12 cellular contexts compared by ENCODE assay signal in genomic region chr17:3802461-3803307, GRCh38. TPM values are rescaled to one million over a fixed set of nuclear protein-coding genes. Genes with fewer than 3 reads are reported as not detected.
A peak's percentile ranks its signal among the peaks of the same experiment; 100 is the strongest.
DNase-seq lines count a peak whose midpoint lies in the region; ATAC-seq and TF ChIP-seq lines count a peak whose summit lies in the region.
"Had no signal": no experiment of that assay in that cellular context is flagged by ENCODE, and none has a peak within 500 bp of the region (broad histone marks: within the 10 kb centered on the region; RNA-seq: fewer than 3 reads in every experiment).

No MANE protein-coding gene starts in this region.

- no peak overlapping the region for H2AFZ ChIP-seq in DND-41 (ENCODE audit: low read depth, low read length)
- H2AFZ ChIP-seq in PC-9, result no peak overlapping the region

- H3K9ac ChIP-seq in DND-41 (ENCODE audit: low read depth, low read length), result no peak overlapping the region

- POLR2A ChIA-PET in PC-9 (lab: Charles Lee; ENCODE audit: unreplicated experiment), result no interaction called here

- intact Hi-C loops in Right ventricle myocardium superior (cut with DNase I) (no loop called here), PC-9 (cut with micrococcal nuclease; ENCODE audit: unreplicated experiment) (no loop called here)

- H3K4me1 ChIP-seq in DND-41 (ENCODE audit: insufficient read depth, low read length), result peaks cover 13% of the 10 kb centered on the region
- 0 out of 2 replicates have a peak, but pooled peaks cover 4% of the 10 kb centered on the region for H3K4me1 ChIP-seq in PC-9 (replicated peaks; ENCODE audit: insufficient read depth)
- H3K4me1 ChIP-seq: HAP-1 had no signal

- H3K36me3 ChIP-seq in DND-41 (ENCODE audit: insufficient read depth, low read length), result peaks cover 16% of the 10 kb centered on the region
- no peaks in the 10 kb centered on the region for H3K36me3 ChIP-seq in PC-9 (ENCODE audit: low read depth)

- H3K27me3 Mint-ChIP-seq in T-helper 17 cell, result no peaks in the 10 kb centered on the region
- H3K27me3 Mint-ChIP-seq: naive thymus-derived CD8-positive, alpha-beta T cell; stimulated activated naive CD8-positive, alpha-beta T cell treated with anti-CD3 and anti-CD28 coated beads, Interleukin-15, Interleukin-2, amounts not matched to agents 100 ng/mL and 50 ng/mL, for 24 hours had no signal

- no TSS peak for BruUV-seq in PC-9 (replicated peaks; lab: Mats Ljungman, UMichigan)

- DNase-seq in DND-41, result no peak
- no peak for DNase-seq in T-helper 17 cell
- DNase-seq in Right ventricle myocardium superior, result no peak
- peak; percentile 87 for DNase-seq in renal cortical epithelial cell (ENCODE audit: low read depth)
- no peak for DNase-seq in germinal center (ENCODE audit: low spot score)
- no peak for DNase-seq in PC-9
- no peak for DNase-seq in activated gamma-delta T cell (lab: John Stamatoyannopoulos, UW)
- DNase-seq in hippocampal formation (lab: John Stamatoyannopoulos, UW), result no peak
- DNase-seq: naive thymus-derived CD8-positive, alpha-beta T cell; NCI-H1092 had no signal

- H3K4me3 ChIP-seq in DND-41 (ENCODE audit: low read depth in 1 of 2, low read length in 2 of 2) (no peak overlapping the region), PC-9 (no peak overlapping the region)
- H3K4me3 ChIP-seq: HAP-1 had no signal

- H3K27ac Mint-ChIP-seq in T-helper 17 cell, result peak overlapping the region; percentile 75
- H3K27ac Mint-ChIP-seq: stimulated activated naive CD8-positive, alpha-beta T cell treated with anti-CD3 and anti-CD28 coated beads, Interleukin-15, Interleukin-2, amounts not matched to agents 100 ng/mL and 50 ng/mL, for 24 hours had no signal

- H3K9me2 ChIP-seq in PC-9 (ENCODE audit: insufficient read depth), result no peaks in the 10 kb centered on the region

- H3K27ac ChIP-seq in DND-41 (ENCODE audit: low read length) (peak overlapping the region; percentile 0; the same call in 1 of the 2 replicates), PC-9 (no peak overlapping the region)

- H3K79me2 ChIP-seq in DND-41 (ENCODE audit: insufficient read depth, low read length) (no peaks in the 10 kb centered on the region), PC-9 (ENCODE audit: low read depth) (no peaks in the 10 kb centered on the region)

- H3K27me3 ChIP-seq in DND-41 (ENCODE audit: insufficient read depth, low read length, poor library complexity), result no peaks in the 10 kb centered on the region
- no peaks in the 10 kb centered on the region for H3K27me3 ChIP-seq in PC-9 (ENCODE audit: insufficient read depth, low read depth)

- peaks cover 9% of the 10 kb centered on the region for H3K4me1 Mint-ChIP-seq in T-helper 17 cell

- no peak overlapping the region for H3K4me2 ChIP-seq in DND-41 (ENCODE audit: insufficient read depth, low read length)
- H3K4me2 ChIP-seq in PC-9, result no peak overlapping the region

- ATAC-seq in DND-41 (ENCODE audit: insufficient read depth, low read depth), result no peak
- ATAC-seq in T-helper 17 cell, result no peak
- peak; percentile 54 for ATAC-seq in Right ventricle myocardium superior (ENCODE audit: poor library complexity)
- ATAC-seq: naive thymus-derived CD8-positive, alpha-beta T cell had no signal

- H3K9me3 ChIP-seq in DND-41 (ENCODE audit: insufficient read depth, low read length, severe bottlenecking), result no peaks in the 10 kb centered on the region
- no peaks in the 10 kb centered on the region for H3K9me3 ChIP-seq in T-helper 17 cell (ENCODE audit: control insufficient read depth, low read length, poor library complexity, severe bottlenecking)
- no peaks in the 10 kb centered on the region for H3K9me3 ChIP-seq in PC-9 (ENCODE audit: insufficient read depth, low read depth)
- H3K9me3 ChIP-seq: HAP-1 had no signal

- H3F3A ChIP-seq in PC-9 (ENCODE audit: insufficient read depth, low read depth), result no peaks in the 10 kb centered on the region; the same call in 1 of the 2 replicates

- H3K4me3 Mint-ChIP-seq in T-helper 17 cell, result no peak overlapping the region
- H3K4me3 Mint-ChIP-seq: naive thymus-derived CD8-positive, alpha-beta T cell; stimulated activated naive CD8-positive, alpha-beta T cell treated with anti-CD3 and anti-CD28 coated beads, Interleukin-15, Interleukin-2, amounts not matched to agents 100 ng/mL and 50 ng/mL, for 24 hours had no signal

- no peak for TF ChIP-seq CTCF in DND-41 (IDR thresholded peaks at IDR 0.05; ENCODE audit: borderline replicate concordance, extremely low read depth, low read length, poor library complexity, severe bottlenecking)
- TF ChIP-seq CTCF in PC-9 (conservative IDR thresholded peaks at IDR 0.05), result no peak

- H3K36me3 Mint-ChIP-seq in T-helper 17 cell (ENCODE audit: low read depth), result no peaks in the 10 kb centered on the region

- CTCF ChIA-PET in PC-9 (lab: Charles Lee), result no interaction called here

- H4K20me1 ChIP-seq in DND-41 (ENCODE audit: insufficient read depth, low read length), result no peaks in the 10 kb centered on the region
- H4K20me1 ChIP-seq in PC-9 (ENCODE audit: insufficient read depth), result no peaks in the 10 kb centered on the region

RNA-seq across cellular contexts. Expression of gene ITGAE, which starts 1.7 kb away (rescaled TPM):
- total RNA-seq in T-helper 17 cell (10 to 100 TPM; 10.2 to 14.3 TPM), Right ventricle myocardium superior (14.8 TPM), renal cortical epithelial cell (8.7 and 14.2 TPM in 2 replicates), PC-9 (2021) (48.7 and 52.8 TPM in 2 replicates)

RNA-seq across cellular contexts. Expression of gene NCBP3, which starts 43.4 kb away (rescaled TPM):
- 10 to 100 TPM; 37.0 to 42.9 TPM for total RNA-seq in T-helper 17 cell
- total RNA-seq in Right ventricle myocardium superior, result 13.8 TPM
- total RNA-seq in renal cortical epithelial cell, result 21.4 and 35.5 TPM in 2 replicates
- total RNA-seq in PC-9 (2021), result 48.2 and 58.5 TPM in 2 replicates
